In genomic region chr4:142700521-142700920, GRCh38 we compare ENCODE assay signal across 11 cellular contexts.
"Had no signal": no experiment of that assay in that cellular context is flagged by ENCODE, and none has a peak within 500 bp of the region (broad histone marks: within the 10 kb centered on the region; RNA-seq: fewer than 3 reads in every experiment).

No MANE protein-coding gene starts in this region.

- DNase-seq: activated T-cell treated with anti-CD3 and anti-CD28 coated beads, Interleukin-2, amount 50 U/mL, for 4 hours; aorta; hippocampal formation; spleen; stimulated activated CD4-positive, alpha-beta T cell treated with anti-CD3 and anti-CD28 coated beads, Interleukin-2, amount 100 ng/mL, for 24 hours; stimulated activated naive B cell treated with anti-CD40 and anti-IgM and Interleukin-4, amounts not matched to agents 10 μg/mL and 1 μg/mL and 100 μg/mL, for 72 hours had no signal

- H3K4me3 ChIP-seq: breast epithelium, spleen had no signal

- H3K27me3 Mint-ChIP-seq: stimulated activated naive B cell treated with anti-CD40 and anti-IgM and Interleukin-4, amounts not matched to agents 10 μg/mL and 1 μg/mL and 100 μg/mL, for 72 hours; type B pancreatic cell had no signal

- H3K36me3 ChIP-seq: breast epithelium, spleen had no signal

- ATAC-seq: activated T-cell treated with anti-CD3 and anti-CD28 coated beads, Interleukin-2, amount 50 U/mL, for 4 hours; esophagus mucosa; sciatic nerve; stimulated activated naive B cell treated with anti-CD40 and anti-IgM and Interleukin-4, amounts not matched to agents 10 μg/mL and 1 μg/mL and 100 μg/mL, for 72 hours had no signal

- H3K27ac ChIP-seq: breast epithelium had no signal

- H3K9me3 ChIP-seq: breast epithelium, spleen had no signal

- H3K27ac Mint-ChIP-seq: stimulated activated naive B cell treated with anti-CD40 and anti-IgM and Interleukin-4, amounts not matched to agents 10 μg/mL and 1 μg/mL and 100 μg/mL, for 72 hours; type B pancreatic cell had no signal

- H3K4me1 ChIP-seq: breast epithelium had no signal

- H3K9me3 Mint-ChIP-seq: activated T-cell treated with anti-CD3 and anti-CD28 coated beads, Interleukin-2, amount 50 U/mL, for 4 hours; neural crest cell; stimulated activated naive B cell treated with anti-CD40 and anti-IgM and Interleukin-4, amounts not matched to agents 10 μg/mL and 1 μg/mL and 100 μg/mL, for 72 hours; type B pancreatic cell had no signal

- H3K4me3 Mint-ChIP-seq: activated T-cell treated with anti-CD3 and anti-CD28 coated beads, Interleukin-2, amount 50 U/mL, for 4 hours; neural crest cell; stimulated activated naive B cell treated with anti-CD40 and anti-IgM and Interleukin-4, amounts not matched to agents 10 μg/mL and 1 μg/mL and 100 μg/mL, for 72 hours; type B pancreatic cell had no signal

- H3K36me3 Mint-ChIP-seq: stimulated activated naive B cell treated with anti-CD40 and anti-IgM and Interleukin-4, amounts not matched to agents 10 μg/mL and 1 μg/mL and 100 μg/mL, for 72 hours; type B pancreatic cell had no signal

- H3K4me1 Mint-ChIP-seq: neural crest cell; stimulated activated naive B cell treated with anti-CD40 and anti-IgM and Interleukin-4, amounts not matched to agents 10 μg/mL and 1 μg/mL and 100 μg/mL, for 72 hours had no signal

- H3K27me3 ChIP-seq: breast epithelium, spleen had no signal
